In genomic region chr6:26312501-26313390, GRCh38 we compare ENCODE assay signal across 1 cellular context.
TF ChIP-seq lines count a peak whose summit lies in the region.

No MANE protein-coding gene starts in this region.

TF ChIP-seq in HepG2, 621 proteins besides CTCF, POLR2A, EP300 and RAD21 (continued from another document and continues in another):
- TF ChIP-seq ZNF704 (CRISPR knock-in tag; IDR thresholded peaks at IDR 0.05; ENCODE audit: borderline replicate concordance) (no peak), ZNF546 (CRISPR knock-in tag; conservative IDR thresholded peaks at IDR 0.05) (no peak), CHD2 (IDR thresholded peaks at IDR 0.05; ENCODE audit: low read depth, low read length) (no peak), HNF1B (CRISPR knock-in tag; IDR thresholded peaks at IDR 0.05) (peak; percentile 46; the same call in 1 of the 2 replicates), RBM22 (optimal IDR thresholded peaks at IDR 0.05; ENCODE audit: low read length) (peak; percentile 94), CSRNP1 (CRISPR knock-in tag; IDR thresholded peaks at IDR 0.05) (no peak; the same call in 1 of the 2 replicates), MAFK (conservative IDR thresholded peaks at IDR 0.05 in 1 of 2, IDR thresholded peaks at IDR 0.05 in 1 of 2; ENCODE audit: low read length in 2 of 2) (no peak), CREM (IDR thresholded peaks at IDR 0.05) (peak; percentile 68; the same call in 1 of the 2 replicates), CREM (CRISPR knock-in tag; IDR thresholded peaks at IDR 0.05) (no peak), ZFY (CRISPR knock-in tag; IDR thresholded peaks at IDR 0.05) (peak; percentile 52; the same call in 1 of the 2 replicates), YEATS4 (CRISPR knock-in tag; IDR thresholded peaks at IDR 0.05; ENCODE audit: borderline replicate concordance) (peak; percentile 62; the same call in 1 of the 2 replicates), ZNF598 (CRISPR knock-in tag; IDR thresholded peaks at IDR 0.05; ENCODE audit: borderline replicate concordance) (no peak), ZNF616 (CRISPR knock-in tag; IDR thresholded peaks at IDR 0.05; ENCODE audit: low read depth) (no peak), EEA1 (CRISPR knock-in tag; IDR thresholded peaks at IDR 0.05; ENCODE audit: borderline replicate concordance) (no peak), ZNF484 (CRISPR knock-in tag; IDR thresholded peaks at IDR 0.05; ENCODE audit: borderline replicate concordance, low read depth) (no peak), ZNF609 (CRISPR knock-in tag; IDR thresholded peaks at IDR 0.05; ENCODE audit: borderline replicate concordance) (0 out of 2 replicates have a peak, but pooled peaks have one; percentile 31), AHDC1 (CRISPR knock-in tag; IDR thresholded peaks at IDR 0.05; ENCODE audit: borderline replicate concordance) (no peak), ZNF747 (CRISPR knock-in tag; IDR thresholded peaks at IDR 0.05; ENCODE audit: borderline replicate concordance) (no peak), ZNF101 (CRISPR knock-in tag; IDR thresholded peaks at IDR 0.05; ENCODE audit: borderline replicate concordance, low read depth) (no peak; the same call in 1 of the 2 replicates), MTERF4 (CRISPR knock-in tag; IDR thresholded peaks at IDR 0.05) (no peak), ZC3H13 (CRISPR knock-in tag; IDR thresholded peaks at IDR 0.05) (no peak), HDAC1 (CRISPR knock-in tag; IDR thresholded peaks at IDR 0.05) (0 out of 2 replicates have a peak, but pooled peaks have one; percentile 40), NFE2L2 (IDR thresholded peaks at IDR 0.05; ENCODE audit: low read length) (no peak), ETV6 (CRISPR knock-in tag; conservative IDR thresholded peaks at IDR 0.05) (0 out of 2 replicates have a peak, but pooled peaks have one; percentile 41), MYPOP (CRISPR knock-in tag; IDR thresholded peaks at IDR 0.05) (peak; percentile 92), ARID2 (CRISPR knock-in tag; IDR thresholded peaks at IDR 0.05; ENCODE audit: borderline replicate concordance) (0 out of 2 replicates have a peak, but pooled peaks have one; percentile 36), PAF1 (CRISPR knock-in tag; IDR thresholded peaks at IDR 0.05) (no peak), PCBP2 (optimal IDR thresholded peaks at IDR 0.05; ENCODE audit: low read depth, low read length, poor library complexity, severe bottlenecking) (no peak), SYNCRIP (IDR thresholded peaks at IDR 0.05; ENCODE audit: insufficient read depth, low read depth, low read length) (no peak), CREBL2 (CRISPR knock-in tag; IDR thresholded peaks at IDR 0.05; ENCODE audit: borderline replicate concordance) (no peak), SOX6 (IDR thresholded peaks at IDR 0.05) (no peak), SOX6 (CRISPR knock-in tag; IDR thresholded peaks at IDR 0.05) (peak; percentile 75), ATF1 (CRISPR knock-in tag; IDR thresholded peaks at IDR 0.05) (peak; percentile 74; the same call in 1 of the 2 replicates), SMARCE1 (IDR thresholded peaks at IDR 0.05; ENCODE audit: borderline replicate concordance) (no peak), SMAD9 (CRISPR knock-in tag; IDR thresholded peaks at IDR 0.05) (no peak; the same call in 1 of the 2 replicates), REL (CRISPR knock-in tag; conservative IDR thresholded peaks at IDR 0.05) (no peak), DBP (CRISPR knock-in tag; IDR thresholded peaks at IDR 0.05; ENCODE audit: not compliant biosample characterization) (peak; percentile 89), PAX8 (CRISPR knock-in tag; IDR thresholded peaks at IDR 0.05; ENCODE audit: borderline replicate concordance) (peak; percentile 61; the same call in 1 of the 2 replicates), TFE3 (CRISPR knock-in tag; IDR thresholded peaks at IDR 0.05) (peak; percentile 58; the same call in 1 of the 2 replicates), HES4 (CRISPR knock-in tag; IDR thresholded peaks at IDR 0.05; ENCODE audit: borderline replicate concordance) (no peak), NFIC (IDR thresholded peaks at IDR 0.05; ENCODE audit: low read length) (peak; percentile 19; the same call in 1 of the 2 replicates), MZF1 (CRISPR knock-in tag; IDR thresholded peaks at IDR 0.05; ENCODE audit: borderline replicate concordance) (no peak), SIX4 (CRISPR knock-in tag; IDR thresholded peaks at IDR 0.05) (peak; percentile 74)
